8 cellular contexts compared by ENCODE assay signal in the genomic region with DNA sequence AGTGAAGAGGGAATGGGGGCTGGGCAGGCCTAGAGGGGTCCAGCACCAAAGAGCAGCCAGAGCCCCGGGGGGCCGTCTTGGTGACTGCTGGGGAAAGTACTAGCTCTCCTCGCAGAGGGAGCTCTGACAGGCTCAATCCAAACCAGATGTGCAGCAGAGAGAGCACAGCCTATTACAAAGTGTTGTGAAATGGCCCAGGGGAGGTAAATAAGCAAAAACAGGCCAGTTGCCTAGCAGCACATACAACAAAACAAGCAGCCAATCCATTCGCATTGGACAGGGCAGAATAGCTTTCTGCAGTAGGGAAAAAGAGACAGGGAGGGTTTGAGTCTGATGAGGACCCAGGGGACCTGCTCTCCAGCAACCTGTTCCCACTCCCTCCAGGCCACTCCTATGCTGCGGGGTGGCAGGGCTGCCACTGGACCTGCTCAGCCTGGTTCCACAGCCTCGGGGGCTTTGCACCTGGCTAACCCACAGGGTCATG.
A peak's percentile ranks its signal among the peaks of the same experiment; 100 is the strongest.
DNase-seq lines count a peak whose midpoint lies in the region; ATAC-seq and TF ChIP-seq lines count a peak whose summit lies in the region.

No MANE protein-coding gene starts in this region.

- peak overlapping the region; percentile 13; the same call in 1 of the 2 replicates for H2AFZ ChIP-seq in GM23248

- peak overlapping the region; percentile 70 for H3K4me2 ChIP-seq in GM23248 (ENCODE audit: unreplicated experiment)

- H3K27ac ChIP-seq in GM23248 = peak overlapping the region; percentile 79
- H3K27ac ChIP-seq in RWPE2 (ENCODE audit: poor library complexity, severe bottlenecking) = no peak overlapping the region
- no peak overlapping the region for H3K27ac ChIP-seq in foreskin keratinocyte
- H3K27ac ChIP-seq in effector memory CD4-positive, alpha-beta T cell (ENCODE audit: insufficient read depth, low read length, poor library complexity, severe bottlenecking) = no peak overlapping the region

- peaks cover 24% of the 10 kb centered on the region for H3K4me1 ChIP-seq in GM23248 (ENCODE audit: insufficient read depth)
- peaks cover 4% of the 10 kb centered on the region for H3K4me1 ChIP-seq in RWPE2 (ENCODE audit: insufficient read depth, poor library complexity, severe bottlenecking)
- peaks cover under 1% of the 10 kb centered on the region for H3K4me1 ChIP-seq in foreskin keratinocyte
- H3K4me1 ChIP-seq in effector memory CD4-positive, alpha-beta T cell (ENCODE audit: control insufficient read depth, insufficient read depth, low read length, poor library complexity, severe bottlenecking) = no peaks in the 10 kb centered on the region

- no peaks in the 10 kb centered on the region for H3K27me3 ChIP-seq in GM23248 (replicated peaks; ENCODE audit: insufficient read depth)
- H3K27me3 ChIP-seq in RWPE2 (ENCODE audit: insufficient read depth, poor library complexity, severe bottlenecking) = no peaks in the 10 kb centered on the region
- no peaks in the 10 kb centered on the region for H3K27me3 ChIP-seq in foreskin keratinocyte
- no peaks in the 10 kb centered on the region for H3K27me3 ChIP-seq in effector memory CD4-positive, alpha-beta T cell (replicated peaks; ENCODE audit: control insufficient read depth, insufficient read depth, low read length, poor library complexity, severe bottlenecking)

- TF ChIP-seq CTCF in RWPE2 (IDR thresholded peaks at IDR 0.05; ENCODE audit: poor library complexity, severe bottlenecking) (no peak), foreskin keratinocyte (conservative IDR thresholded peaks at IDR 0.05) (no peak)

- peak; percentile 99 for DNase-seq in GM23248
- no peak for DNase-seq in RWPE2 (ENCODE audit: low spot score)
- DNase-seq in foreskin keratinocyte = peak; percentile 56 to 76
- peak; percentile 51 for DNase-seq in retina
- DNase-seq in activated effector memory CD4-positive, alpha-beta T cell treated with anti-CD3 and anti-CD28 coated beads, Interleukin-2, amount 50 U/mL, for 16 hours = no peak
- no peak for DNase-seq in effector memory CD4-positive, alpha-beta T cell
- DNase-seq in activated CD4-positive, alpha-beta T cell treated with anti-CD3 and anti-CD28 coated beads, Interleukin-2, amount 50 U/mL, for 1 hour = no peak

- H3K9me2 ChIP-seq in GM23248 (ENCODE audit: insufficient read depth) = no peaks in the 10 kb centered on the region

- WGBS in GM23248 (ENCODE audit: low coverage in 1 of 2, low lambda C conversion rate in 2 of 2, missing lambda C conversion rate in 2 of 2), 2 experiments = 1 to 3% methylated on average over 6 of the region's 6 CpGs

- ATAC-seq in RWPE2 (ENCODE audit: low read depth) (peak; percentile 76), foreskin keratinocyte (peak; percentile 90), HG03354 (IDR thresholded peaks at IDR 0.05; ENCODE audit: poor library complexity, severe bottlenecking, unreplicated experiment) (no peak)

- H4K20me1 ChIP-seq in GM23248 (ENCODE audit: insufficient read depth) = no peaks in the 10 kb centered on the region

- H3F3A ChIP-seq in GM23248 (ENCODE audit: insufficient read depth) = peaks cover 2% of the 10 kb centered on the region; the same call in 1 of the 2 replicates

- H3K4me3 ChIP-seq in GM23248 (peak overlapping the region; percentile 45), RWPE2 (ENCODE audit: severe bottlenecking) (no peak overlapping the region)
- no peak overlapping the region for H3K4me3 ChIP-seq in effector memory CD4-positive, alpha-beta T cell (ENCODE audit: insufficient read depth, low read depth, low read length, poor library complexity, severe bottlenecking)

- H3K79me2 ChIP-seq in GM23248 (ENCODE audit: insufficient read depth) = no peaks in the 10 kb centered on the region

- H3K36me3 ChIP-seq in GM23248 (ENCODE audit: low read depth) (no peaks in the 10 kb centered on the region), RWPE2 (ENCODE audit: low read depth) (no peaks in the 10 kb centered on the region)
- H3K36me3 ChIP-seq in effector memory CD4-positive, alpha-beta T cell (ENCODE audit: control insufficient read depth, insufficient read depth, low read length) = no peaks in the 10 kb centered on the region

- H3K9me3 ChIP-seq in GM23248 (ENCODE audit: low read depth) = no peaks in the 10 kb centered on the region
- no peaks in the 10 kb centered on the region for H3K9me3 ChIP-seq in RWPE2 (ENCODE audit: severe bottlenecking)
- H3K9me3 ChIP-seq in effector memory CD4-positive, alpha-beta T cell (ENCODE audit: control insufficient read depth, low read length) = no peaks in the 10 kb centered on the region

- H3K9ac ChIP-seq in GM23248 = peak overlapping the region; percentile 72

- in situ Hi-C loops in GM23248 (cut with MboI) = no loop called here

Comparison
In these comparisons a context has a peak if more than half of its experiments do, and no peak if none do; other contexts are left out.
1. DNase-seq: peak in GM23248 (single experiment), foreskin keratinocyte (2 of 2) and retina (single experiment); none in RWPE2 (single experiment), activated effector memory CD4-positive, alpha-beta T cell treated with anti-CD3 and anti-CD28 coated beads, Interleukin-2, amount 50 U/mL, for 16 hours (single experiment), effector memory CD4-positive, alpha-beta T cell (0 of 3) and activated CD4-positive, alpha-beta T cell treated with anti-CD3 and anti-CD28 coated beads, Interleukin-2, amount 50 U/mL, for 1 hour (single experiment).